In the genomic region with DNA sequence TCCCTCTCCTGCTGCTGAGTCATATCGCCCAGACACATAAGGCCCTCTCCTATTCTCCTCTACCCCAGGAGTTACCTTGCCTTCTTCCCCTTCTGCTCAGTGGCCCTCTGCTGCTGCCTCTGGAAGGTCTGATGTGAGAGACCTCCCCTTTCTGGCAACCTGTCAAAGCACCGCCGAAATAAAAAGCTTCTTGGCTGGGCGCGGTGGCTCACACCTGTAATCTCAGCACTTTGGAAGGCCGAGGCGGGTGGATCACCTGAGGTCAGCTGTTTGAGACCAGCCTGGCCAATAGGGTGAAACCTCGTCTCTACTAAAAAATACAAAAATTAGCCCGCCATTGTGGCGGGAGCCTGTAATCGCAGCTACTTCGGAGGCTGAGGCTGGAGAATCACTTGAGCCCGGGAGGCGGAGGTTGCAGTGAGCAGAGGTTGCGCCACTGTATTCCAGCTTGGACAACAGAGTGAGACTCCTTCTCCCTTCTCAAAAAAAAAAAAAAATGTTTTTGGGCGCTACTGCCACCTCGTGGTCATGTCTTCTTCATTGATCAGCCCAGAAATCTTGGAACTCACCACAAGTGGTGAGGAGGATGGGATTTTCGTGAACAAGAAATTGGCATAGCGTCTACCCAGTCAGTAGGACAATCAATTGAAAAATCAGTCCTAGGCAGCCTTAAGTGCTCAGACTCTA, we compare ENCODE assay signal across 9 cellular contexts. TPM values are rescaled to one million over a fixed set of nuclear protein-coding genes. Genes with fewer than 3 reads are reported as not detected.
DNase-seq lines count a peak whose midpoint lies in the region; ATAC-seq and TF ChIP-seq lines count a peak whose summit lies in the region.
"Had no signal": no experiment of that assay in that cellular context is flagged by ENCODE, and none has a peak within 500 bp of the region (broad histone marks: within the 10 kb centered on the region; RNA-seq: fewer than 3 reads in every experiment).

No MANE protein-coding gene starts in this region.

- peak; percentile 8 to 13 for DNase-seq in NOMO-1 (lab: John Stamatoyannopoulos, UW; ENCODE audit: unreplicated experiment in 2 of 2)
- DNase-seq in NOMO-1 treated with dmso at 0.1 percent for 144 hours (lab: John Stamatoyannopoulos, UW; ENCODE audit: unreplicated experiment), result no peak
- peak; percentile 8 to 23 for DNase-seq in heart right ventricle
- DNase-seq in upper lobe of right lung, result no peak
- no peak for DNase-seq in UCSD-AML1 (lab: John Stamatoyannopoulos, UW; ENCODE audit: unreplicated experiment)
- DNase-seq in germinal center (ENCODE audit: low spot score), result no peak

- H3F3A ChIP-seq in SU-DHL-6 (ENCODE audit: insufficient read depth), result no peaks in the 10 kb centered on the region

- H3K27me3 ChIP-seq in SU-DHL-6 (ENCODE audit: low read length) (no peaks in the 10 kb centered on the region), heart right ventricle (no peaks in the 10 kb centered on the region), upper lobe of right lung (no peaks in the 10 kb centered on the region)

- H3K9me3 ChIP-seq in SU-DHL-6 (ENCODE audit: insufficient read depth, low read length), result no peaks in the 10 kb centered on the region
- no peaks in the 10 kb centered on the region for H3K9me3 ChIP-seq in heart right ventricle
- H3K9me3 ChIP-seq in upper lobe of right lung, result no peaks in the 10 kb centered on the region

- 36 to 46% methylated on average over 18 to 19 of the region's 19 CpGs for WGBS in heart right ventricle, 2 donors

- H3K27ac ChIP-seq in SU-DHL-6 (ENCODE audit: low read depth, low read length), result no peak overlapping the region
- H3K27ac ChIP-seq in heart right ventricle, result no peak overlapping the region
- no peak overlapping the region for H3K27ac ChIP-seq in upper lobe of right lung

- ATAC-seq in HG02943 (IDR thresholded peaks at IDR 0.05; ENCODE audit: low read depth, unreplicated experiment) (peak; percentile 61), heart right ventricle (peak; percentile 38 to 66 (median 48)), upper lobe of right lung (peak; percentile 71)

- H3K36me3 ChIP-seq in SU-DHL-6 (ENCODE audit: low read length) (no peaks in the 10 kb centered on the region), heart right ventricle (no peaks in the 10 kb centered on the region), upper lobe of right lung (no peaks in the 10 kb centered on the region)

- H3K4me1 ChIP-seq in heart right ventricle (no peaks in the 10 kb centered on the region), upper lobe of right lung (no peaks in the 10 kb centered on the region)

- peak; percentile 12 for TF ChIP-seq CTCF in SU-DHL-6 (IDR thresholded peaks at IDR 0.05; ENCODE audit: insufficient read depth, low read length, poor library complexity, severe bottlenecking)
- TF ChIP-seq CTCF in heart right ventricle (IDR thresholded peaks at IDR 0.05), result peak; percentile 19 to 67 (median 57)
- peak; percentile 49 for TF ChIP-seq CTCF in upper lobe of right lung (IDR thresholded peaks at IDR 0.05)

- no peaks in the 10 kb centered on the region for H3K9me2 ChIP-seq in SU-DHL-6 (replicated peaks; ENCODE audit: insufficient read depth, low read length)

- H4K20me1 ChIP-seq in SU-DHL-6 (ENCODE audit: low read depth, low read length), result no peaks in the 10 kb centered on the region

- no peak overlapping the region for H3K9ac ChIP-seq in SU-DHL-6 (ENCODE audit: low read length)

- H3K79me2 ChIP-seq in SU-DHL-6 (ENCODE audit: insufficient read depth, low read length), result no peaks in the 10 kb centered on the region

- H3K4me3 ChIP-seq in SU-DHL-6 (ENCODE audit: insufficient read depth, low read length, poor library complexity, severe bottlenecking) (no peak overlapping the region), heart right ventricle (peak overlapping the region in 4 of 10 donors; percentile 10 to 28 (median 27)), upper lobe of right lung (no peak overlapping the region)

- no peak overlapping the region for H2AFZ ChIP-seq in SU-DHL-6 (ENCODE audit: low read depth, low read length, severe bottlenecking)

- intact Hi-C loops in heart right ventricle (cut with DNase I) (loop anchor here in 3 of 10 donors (1.0 to 10.0 kb wide), 4 partner anchors 96 to 334 kb away; no protein-coding TSS in a partner anchor), upper lobe of right lung (cut with DNase I) (no loop called here)

- no peak overlapping the region for H3K4me2 ChIP-seq in SU-DHL-6 (ENCODE audit: low read depth, low read length, poor library complexity, severe bottlenecking)

RNA-seq across cellular contexts. Expression of a gene that starts 8.6 kb away (rescaled TPM):
- 1 to 10 TPM; 3.5 to 5.1 (median 4.4) TPM for total RNA-seq in heart right ventricle
- under 1 TPM; 0.66 to 0.75 TPM for polyA plus RNA-seq in heart right ventricle
- total RNA-seq in upper lobe of right lung, result 5.5 TPM
- polyA plus RNA-seq: neural cell had no signal

Comparison
In these comparisons a context has a peak if more than half of its experiments do, and no peak if none do; other contexts are left out.
1. DNase-seq: peak in NOMO-1 (2 of 2) and heart right ventricle (2 of 2); none in NOMO-1 treated with dmso at 0.1 percent for 144 hours (single experiment), upper lobe of right lung (single experiment), UCSD-AML1 (single experiment) and germinal center (single experiment).
2. Peak in every context shown above with its lines, with median percentiles within 50 percentile points of each other: ATAC-seq and CTCF ChIP-seq.